12 cellular contexts compared by ENCODE assay signal in genomic region chrX:149161438-149162088, GRCh38.
"Had no signal": no experiment of that assay in that cellular context is flagged by ENCODE, and none has a peak within 500 bp of the region (broad histone marks: within the 10 kb centered on the region; RNA-seq: fewer than 3 reads in every experiment).

No MANE protein-coding gene starts in this region.

- H3K27ac ChIP-seq: esophagus muscularis mucosa, prostate gland, skin epidermis, vagina had no signal

- FAIRE-seq: endothelial cell of umbilical vein had no signal

- H3K4me1 ChIP-seq: esophagus muscularis mucosa, prostate gland, vagina had no signal

- H3K9me3 ChIP-seq: esophagus muscularis mucosa, prostate gland, vagina had no signal

- H3K36me3 ChIP-seq: esophagus muscularis mucosa, prostate gland, vagina had no signal

- H3K27me3 ChIP-seq: esophagus muscularis mucosa, vagina had no signal

- H3K4me3 ChIP-seq: esophagus muscularis mucosa, prostate gland, skin epidermis, vagina had no signal

- ATAC-seq: left cardiac atrium; naive thymus-derived CD8-positive, alpha-beta T cell; right cardiac atrium had no signal

- DNase-seq: activated CD4-positive, alpha-beta T cell treated with anti-CD3 and anti-CD28 coated beads, Interleukin-2, amount 50 U/mL, for 4 hours; effector memory CD4-positive, alpha-beta T cell; foreskin fibroblast; left cardiac atrium; naive thymus-derived CD8-positive, alpha-beta T cell; right cardiac atrium; trophoblast cell had no signal
